Comparison of ENCODE assay signal across 36 cellular contexts in genomic region chr7:117247809-117248208, GRCh38.
"Had no signal": no experiment of that assay in that cellular context is flagged by ENCODE, and none has a peak within 500 bp of the region (broad histone marks: within the 10 kb centered on the region; RNA-seq: fewer than 3 reads in every experiment).

No MANE protein-coding gene starts in this region.

- H2AFZ ChIP-seq: hepatocyte had no signal

- H3K27ac Mint-ChIP-seq: activated CD4-positive, alpha-beta memory T cell treated with anti-CD3 and anti-CD28 coated beads for 36 hours; activated CD4-positive, alpha-beta T cell treated with anti-CD3 and anti-CD28 coated beads, Interleukin-2, amount 10 ng/mL, durations not matched to agents 24 days and 14 days; activated T-cell treated with anti-CD3 and anti-CD28 coated beads, Interleukin-2, amount 50 U/mL, for 24 hours; activated T-helper 17 cell treated with anti-CD3 and anti-CD28 coated beads, Interleukin-2, amount 50 U/mL, for 72 hours; brain; natural killer cell treated with Interleukin-12 subunit alpha and Interleukin-12 subunit beta and Interleukin-15 and Interleukin-18, amount 100 ng/mL, for 72 hours; stimulated activated effector memory CD8-positive, alpha-beta T cell treated with anti-CD3 and anti-CD28 coated beads, Interleukin-12 subunit alpha, Interleukin-12 subunit beta, amount 100 ng/mL, for 72 hours; stimulated activated naive CD8-positive, alpha-beta T cell treated with anti-CD3 and anti-CD28 coated beads, Interleukin-15, amount 100 ng/mL, for 72 hours; T-helper 17 cell; type B pancreatic cell had no signal

- H3K4me1 ChIP-seq: colonic mucosa, gastrocnemius medialis, left ventricle myocardium inferior, prostate gland, sigmoid colon, uterus had no signal

- H3K4me1 Mint-ChIP-seq: activated CD4-positive, alpha-beta T cell treated with anti-CD3 and anti-CD28 coated beads, Interleukin-2, amount 10 ng/mL, durations not matched to agents 24 days and 14 days; activated T-helper 17 cell treated with anti-CD3 and anti-CD28 coated beads, Interleukin-2, amount 50 U/mL, for 72 hours; brain; stimulated activated effector memory CD8-positive, alpha-beta T cell treated with anti-CD3 and anti-CD28 coated beads, Interleukin-12 subunit alpha, Interleukin-12 subunit beta, amount 100 ng/mL, for 72 hours; stimulated activated naive CD8-positive, alpha-beta T cell treated with anti-CD3 and anti-CD28 coated beads, Interleukin-15, amount 100 ng/mL, for 72 hours; T-helper 17 cell had no signal

- H3K9me3 ChIP-seq: colonic mucosa, gastrocnemius medialis, neutrophil, ovary, prostate gland, sigmoid colon, uterus had no signal

- H3K36me3 ChIP-seq: cardiac muscle cell, colonic mucosa, gastrocnemius medialis, left ventricle myocardium inferior, neutrophil, ovary, prostate gland, sigmoid colon, uterus, WERI-Rb-1 had no signal

- DNase-seq: activated CD4-positive, alpha-beta memory T cell treated with anti-CD3 and anti-CD28 coated beads for 36 hours; activated CD4-positive, alpha-beta T cell treated with anti-CD3 and anti-CD28 coated beads, Interleukin-2, amount 10 ng/mL, durations not matched to agents 24 days and 14 days; activated CD8-positive, alpha-beta memory T cell treated with anti-CD3 and anti-CD28 coated beads, Interleukin-2, amount 50 U/mL, for 4 hours; activated gamma-delta T cell treated with Interleukin-2 at 50 U/mL for 16 hours; activated naive CD4-positive, alpha-beta T cell treated with anti-CD3 and anti-CD28 coated beads, Interleukin-2, amount 50 U/mL, for 16 hours; activated T-cell treated with anti-CD3 and anti-CD28 coated beads, Interleukin-2, amount 50 U/mL, for 24 hours; amniotic stem cell; cerebellar nuclear complex; colonic mucosa; effector CD8-positive, alpha-beta T cell; gastrocnemius medialis; left ventricle myocardium inferior; mucosa of descending colon; ovary; sigmoid colon; small intestine; stimulated activated CD4-positive, alpha-beta T cell treated with anti-CD3 and anti-CD28 coated beads, Interleukin-4, amount 100 ng/mL, for 24 hours; stimulated activated naive CD8-positive, alpha-beta T cell treated with anti-CD3 and anti-CD28 coated beads, Interleukin-15, amount 100 ng/mL, for 72 hours; substantia nigra; SW 1271; T-helper 17 cell; T1000; uterus; WERI-Rb-1 had no signal

- H3K79me2 ChIP-seq: hepatocyte had no signal

- H3K4me3 Mint-ChIP-seq: activated CD4-positive, alpha-beta memory T cell treated with anti-CD3 and anti-CD28 coated beads for 36 hours; activated CD4-positive, alpha-beta T cell treated with anti-CD3 and anti-CD28 coated beads, Interleukin-2, amount 10 ng/mL, durations not matched to agents 24 days and 14 days; activated T-cell treated with anti-CD3 and anti-CD28 coated beads, Interleukin-2, amount 50 U/mL, for 24 hours; activated T-helper 17 cell treated with anti-CD3 and anti-CD28 coated beads, Interleukin-2, amount 50 U/mL, for 72 hours; brain; natural killer cell treated with Interleukin-12 subunit alpha and Interleukin-12 subunit beta and Interleukin-15 and Interleukin-18, amount 100 ng/mL, for 72 hours; stimulated activated effector memory CD8-positive, alpha-beta T cell treated with anti-CD3 and anti-CD28 coated beads, Interleukin-12 subunit alpha, Interleukin-12 subunit beta, amount 100 ng/mL, for 72 hours; stimulated activated naive CD8-positive, alpha-beta T cell treated with anti-CD3 and anti-CD28 coated beads, Interleukin-15, amount 100 ng/mL, for 72 hours; T-helper 17 cell; type B pancreatic cell had no signal

- H3K36me3 Mint-ChIP-seq: activated CD4-positive, alpha-beta memory T cell treated with anti-CD3 and anti-CD28 coated beads for 36 hours; brain; natural killer cell treated with Interleukin-12 subunit alpha and Interleukin-12 subunit beta and Interleukin-15 and Interleukin-18, amount 100 ng/mL, for 72 hours; stimulated activated effector memory CD8-positive, alpha-beta T cell treated with anti-CD3 and anti-CD28 coated beads, Interleukin-12 subunit alpha, Interleukin-12 subunit beta, amount 100 ng/mL, for 72 hours; type B pancreatic cell had no signal

- ATAC-seq: activated CD4-positive, CD25-positive, alpha-beta regulatory T cell treated with anti-CD3 and anti-CD28 coated beads, Interleukin-2, amount 50 U/mL, for 24 hours; activated T-helper 17 cell treated with anti-CD3 and anti-CD28 coated beads, Interleukin-2, amount 50 U/mL, for 72 hours; gastrocnemius medialis; mucosa of descending colon; natural killer cell treated with Interleukin-12 subunit alpha and Interleukin-12 subunit beta and Interleukin-15 and Interleukin-18, amount 100 ng/mL, for 72 hours; stimulated activated effector memory CD8-positive, alpha-beta T cell treated with anti-CD3 and anti-CD28 coated beads, Interleukin-12 subunit alpha, Interleukin-12 subunit beta, amount 100 ng/mL, for 72 hours; stimulated activated naive CD8-positive, alpha-beta T cell treated with anti-CD3 and anti-CD28 coated beads, Interleukin-15, amount 100 ng/mL, for 72 hours; T-helper 17 cell had no signal

- H3K9me3 Mint-ChIP-seq: activated CD4-positive, alpha-beta memory T cell treated with anti-CD3 and anti-CD28 coated beads for 36 hours; activated CD4-positive, alpha-beta T cell treated with anti-CD3 and anti-CD28 coated beads, Interleukin-2, amount 10 ng/mL, durations not matched to agents 24 days and 14 days; activated T-cell treated with anti-CD3 and anti-CD28 coated beads, Interleukin-2, amount 50 U/mL, for 24 hours had no signal

- H3K4me2 ChIP-seq: hepatocyte had no signal

- H3K27ac ChIP-seq: cardiac muscle cell, colonic mucosa, epithelial cell of prostate, gastrocnemius medialis, hepatocyte, left ventricle myocardium inferior, neutrophil, ovary, prostate gland, sigmoid colon, uterus, WERI-Rb-1 had no signal

- H3K27me3 Mint-ChIP-seq: activated CD4-positive, alpha-beta T cell treated with anti-CD3 and anti-CD28 coated beads, Interleukin-2, amount 10 ng/mL, durations not matched to agents 24 days and 14 days had no signal

- H3K4me3 ChIP-seq: cardiac muscle cell, colonic mucosa, gastrocnemius medialis, hepatocyte, left ventricle myocardium inferior, lung, mucosa of descending colon, ovary, prostate gland, sigmoid colon, uterus had no signal

- H3K27me3 ChIP-seq: cardiac muscle cell, colonic mucosa, gastrocnemius medialis, hepatocyte, neutrophil, ovary, sigmoid colon, uterus had no signal
